In the genomic region with DNA sequence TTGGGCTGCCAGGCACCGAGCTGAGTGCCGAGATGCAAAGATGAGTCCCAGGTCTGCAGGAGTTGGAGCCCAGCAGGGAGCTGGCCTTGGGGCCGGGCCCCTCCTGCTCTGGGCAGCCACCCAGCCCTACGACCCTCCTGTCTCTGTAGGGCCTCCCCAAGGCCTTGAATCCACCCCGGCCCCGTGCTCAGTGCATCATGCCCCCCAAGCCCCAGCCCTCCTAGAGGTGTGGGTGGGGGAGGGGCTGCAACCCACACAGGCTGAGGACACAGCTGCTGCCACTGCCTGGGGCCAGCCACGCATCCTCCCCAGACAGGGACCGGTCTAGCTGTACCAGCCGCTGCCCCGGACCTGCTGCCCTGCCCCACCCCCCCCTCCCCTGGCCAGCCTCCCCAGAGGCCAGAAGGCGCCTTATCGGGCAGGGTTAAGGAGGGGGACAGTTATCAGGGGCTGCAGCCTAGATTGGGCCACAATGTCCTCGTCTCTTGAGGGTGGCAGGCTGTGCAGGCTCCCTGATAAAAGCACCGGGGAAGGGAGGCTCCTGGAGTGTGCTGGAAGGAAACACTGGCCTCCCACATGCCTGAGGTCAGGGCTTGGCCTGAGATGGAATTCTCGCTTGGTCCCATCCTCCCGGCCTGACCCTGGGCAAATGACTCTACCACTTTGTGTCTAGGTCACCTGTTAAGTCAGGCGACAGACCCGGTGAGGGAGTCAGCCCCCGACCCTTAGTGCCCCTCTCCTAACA, we compare ENCODE assay signal across 1 cellular context.
TF ChIP-seq lines count a peak whose summit lies in the region.

No MANE protein-coding gene starts in this region.

TF ChIP-seq in K562, 482 proteins besides CTCF, POLR2A, EP300 and RAD21 (continued from another document and continues in another):
- TF ChIP-seq DMBX1 (CRISPR knock-in tag; IDR thresholded peaks at IDR 0.05; ENCODE audit: borderline replicate concordance) (peak; percentile 44; the same call in 1 of the 2 replicates), TCFL5 (CRISPR knock-in tag; conservative IDR thresholded peaks at IDR 0.05) (no peak), RUNX1 (IDR thresholded peaks at IDR 0.05; ENCODE audit: low read depth) (peak; percentile 89; the same call in 1 of the 2 replicates), ZBTB40 (IDR thresholded peaks at IDR 0.05) (no peak), ZBTB40 (CRISPR knock-in tag; IDR thresholded peaks at IDR 0.05) (no peak), HMG20A (CRISPR knock-in tag; conservative IDR thresholded peaks at IDR 0.05) (no peak), KDM5B (IDR thresholded peaks at IDR 0.05; ENCODE audit: insufficient replicate concordance, low read depth, low read length) (no peak), RBM34 (IDR thresholded peaks at IDR 0.05; ENCODE audit: borderline replicate concordance, insufficient read depth, low read length) (no peak), ZNF431 (CRISPR knock-in tag; IDR thresholded peaks at IDR 0.05) (no peak), ZNF436 (CRISPR knock-in tag; IDR thresholded peaks at IDR 0.05) (no peak), ZNF143 (CRISPR knock-in tag; IDR thresholded peaks at IDR 0.05) (no peak), NFXL1 (CRISPR knock-in tag; IDR thresholded peaks at IDR 0.05) (no peak), SMARCA4 (IDR thresholded peaks at IDR 0.05) (peak; percentile 89), BRF2 (IDR thresholded peaks at IDR 0.05; ENCODE audit: borderline replicate concordance, insufficient read depth, insufficient read length) (no peak), HES1 (IDR thresholded peaks at IDR 0.05; ENCODE audit: low read depth) (peak; percentile 76; the same call in 1 of the 2 replicates), KDM1A (IDR thresholded peaks at IDR 0.05) (peak; percentile 78 to 90; a peak in 3 of 4 replicates), SETDB1 (IDR thresholded peaks at IDR 0.05; ENCODE audit: low read length) (no peak), LARP7 (IDR thresholded peaks at IDR 0.05) (no peak), ZFP91 (CRISPR knock-in tag; IDR thresholded peaks at IDR 0.05) (no peak), PURB (CRISPR knock-in tag; IDR thresholded peaks at IDR 0.05; ENCODE audit: low read depth) (no peak), HDAC8 (tag; IDR thresholded peaks at IDR 0.05) (no peak), NR2F6 (CRISPR knock-in tag; IDR thresholded peaks at IDR 0.05) (no peak), ZNF717 (CRISPR knock-in tag; IDR thresholded peaks at IDR 0.05) (no peak), CREB1 (IDR thresholded peaks at IDR 0.05) (0 out of 2 replicates have a peak, but pooled peaks have one; percentile 28), CREB1 (CRISPR knock-in tag; IDR thresholded peaks at IDR 0.05) (no peak), ZNF197 (CRISPR knock-in tag; IDR thresholded peaks at IDR 0.05; ENCODE audit: low read depth) (0 out of 2 replicates have a peak, but pooled peaks have one; percentile 29), SMARCC2 (IDR thresholded peaks at IDR 0.05; ENCODE audit: low read depth) (no peak; the same call in 1 of the 2 replicates), ARID2 (IDR thresholded peaks at IDR 0.05) (no peak), NR4A1 (CRISPR knock-in tag; IDR thresholded peaks at IDR 0.05) (peak; percentile 83; the same call in 1 of the 2 replicates), NR4A1 (tag; IDR thresholded peaks at IDR 0.05) (no peak), GATA2 (CRISPR knock-in tag; IDR thresholded peaks at IDR 0.05) (peak; percentile 94), CXXC5 (CRISPR knock-in tag; IDR thresholded peaks at IDR 0.05) (peak; percentile 70), ZNF253 (CRISPR knock-in tag; conservative IDR thresholded peaks at IDR 0.05) (no peak), ZNF79 (CRISPR knock-in tag; IDR thresholded peaks at IDR 0.05; ENCODE audit: low read depth) (no peak), SMAD1 (IDR thresholded peaks at IDR 0.05; ENCODE audit: low read depth, low read length, partially characterized antibody) (peak; percentile 69), TAF1 (IDR thresholded peaks at IDR 0.05; ENCODE audit: control insufficient read depth, extremely low read depth, insufficient read depth, low read length, severe bottlenecking) (peak; percentile 47), SOX6 (IDR thresholded peaks at IDR 0.05) (peak; percentile 88), NCOR1 (IDR thresholded peaks at IDR 0.05) (peak; percentile 98)
- TF ChIP-seq, protein P1, sequence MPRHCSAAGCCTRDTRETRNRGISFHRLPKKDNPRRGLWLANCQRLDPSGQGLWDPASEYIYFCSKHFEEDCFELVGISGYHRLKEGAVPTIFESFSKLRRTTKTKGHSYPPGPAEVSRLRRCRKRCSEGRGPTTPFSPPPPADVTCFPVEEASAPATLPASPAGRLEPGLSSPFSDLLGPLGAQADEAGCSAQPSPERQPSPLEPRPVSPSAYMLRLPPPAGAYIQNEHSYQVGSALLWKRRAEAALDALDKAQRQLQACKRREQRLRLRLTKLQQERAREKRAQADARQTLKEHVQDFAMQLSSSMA (CRISPR knock-in tag; IDR thresholded peaks at IDR 0.05) = no peak
- TF ChIP-seq, protein P2, sequence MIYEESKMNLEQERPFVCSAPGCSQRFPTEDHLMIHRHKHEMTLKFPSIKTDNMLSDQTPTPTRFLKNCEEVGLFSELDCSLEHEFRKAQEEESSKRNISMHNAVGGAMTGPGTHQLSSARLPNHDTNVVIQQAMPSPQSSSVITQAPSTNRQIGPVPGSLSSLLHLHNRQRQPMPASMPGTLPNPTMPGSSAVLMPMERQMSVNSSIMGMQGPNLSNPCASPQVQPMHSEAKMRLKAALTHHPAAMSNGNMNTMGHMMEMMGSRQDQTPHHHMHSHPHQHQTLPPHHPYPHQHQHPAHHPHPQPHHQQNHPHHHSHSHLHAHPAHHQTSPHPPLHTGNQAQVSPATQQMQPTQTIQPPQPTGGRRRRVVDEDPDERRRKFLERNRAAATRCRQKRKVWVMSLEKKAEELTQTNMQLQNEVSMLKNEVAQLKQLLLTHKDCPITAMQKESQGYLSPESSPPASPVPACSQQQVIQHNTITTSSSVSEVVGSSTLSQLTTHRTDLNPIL (CRISPR knock-in tag; IDR thresholded peaks at IDR 0.05) = no peak
- TF ChIP-seq, protein P3, sequence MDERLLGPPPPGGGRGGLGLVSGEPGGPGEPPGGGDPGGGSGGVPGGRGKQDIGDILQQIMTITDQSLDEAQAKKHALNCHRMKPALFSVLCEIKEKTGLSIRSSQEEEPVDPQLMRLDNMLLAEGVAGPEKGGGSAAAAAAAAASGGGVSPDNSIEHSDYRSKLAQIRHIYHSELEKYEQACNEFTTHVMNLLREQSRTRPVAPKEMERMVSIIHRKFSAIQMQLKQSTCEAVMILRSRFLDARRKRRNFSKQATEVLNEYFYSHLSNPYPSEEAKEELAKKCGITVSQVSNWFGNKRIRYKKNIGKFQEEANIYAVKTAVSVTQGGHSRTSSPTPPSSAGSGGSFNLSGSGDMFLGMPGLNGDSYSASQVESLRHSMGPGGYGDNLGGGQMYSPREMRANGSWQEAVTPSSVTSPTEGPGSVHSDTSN (CRISPR knock-in tag; IDR thresholded peaks at IDR 0.05; ENCODE audit: low read depth) = no peak
- TF ChIP-seq, protein P3 (tag; conservative IDR thresholded peaks at IDR 0.05; ENCODE audit: low read depth) = no peak
- TF ChIP-seq, protein P4, sequence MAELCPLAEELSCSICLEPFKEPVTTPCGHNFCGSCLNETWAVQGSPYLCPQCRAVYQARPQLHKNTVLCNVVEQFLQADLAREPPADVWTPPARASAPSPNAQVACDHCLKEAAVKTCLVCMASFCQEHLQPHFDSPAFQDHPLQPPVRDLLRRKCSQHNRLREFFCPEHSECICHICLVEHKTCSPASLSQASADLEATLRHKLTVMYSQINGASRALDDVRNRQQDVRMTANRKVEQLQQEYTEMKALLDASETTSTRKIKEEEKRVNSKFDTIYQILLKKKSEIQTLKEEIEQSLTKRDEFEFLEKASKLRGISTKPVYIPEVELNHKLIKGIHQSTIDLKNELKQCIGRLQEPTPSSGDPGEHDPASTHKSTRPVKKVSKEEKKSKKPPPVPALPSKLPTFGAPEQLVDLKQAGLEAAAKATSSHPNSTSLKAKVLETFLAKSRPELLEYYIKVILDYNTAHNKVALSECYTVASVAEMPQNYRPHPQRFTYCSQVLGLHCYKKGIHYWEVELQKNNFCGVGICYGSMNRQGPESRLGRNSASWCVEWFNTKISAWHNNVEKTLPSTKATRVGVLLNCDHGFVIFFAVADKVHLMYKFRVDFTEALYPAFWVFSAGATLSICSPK (IDR thresholded peaks at IDR 0.05; ENCODE audit: borderline replicate concordance) = no peak
